ENCODE assay signal across 1 cellular context in genomic region chr16:89116341-89117238, GRCh38.
TF ChIP-seq lines count a peak whose summit lies in the region.

No MANE protein-coding gene starts in this region.

TF ChIP-seq in H1, 55 proteins besides CTCF, POLR2A, EP300 and RAD21:
- no peak for TF ChIP-seq SIRT6 (IDR thresholded peaks at IDR 0.05; ENCODE audit: low read length)
- TF ChIP-seq KDM5A (IDR thresholded peaks at IDR 0.05; ENCODE audit: low read length), result no peak
- no peak for TF ChIP-seq CBX8 (IDR thresholded peaks at IDR 0.05; ENCODE audit: borderline replicate concordance, low read depth, low read length)
- no peak for TF ChIP-seq POLR2AphosphoS5 (IDR thresholded peaks at IDR 0.05; ENCODE audit: low read depth, low read length)
- no peak for TF ChIP-seq POU5F1 (IDR thresholded peaks at IDR 0.05; ENCODE audit: low read depth, low read length)
- TF ChIP-seq RBBP5 (IDR thresholded peaks at IDR 0.05; ENCODE audit: borderline replicate concordance, low read depth, low read length), result no peak
- TF ChIP-seq KDM4A (IDR thresholded peaks at IDR 0.05; ENCODE audit: low read depth, low read length, severe bottlenecking), result no peak
- TF ChIP-seq HDAC6 (IDR thresholded peaks at IDR 0.05; ENCODE audit: low read depth, low read length), result no peak
- no peak for TF ChIP-seq E2F6 (IDR thresholded peaks at IDR 0.05)
- TF ChIP-seq CHD1 (IDR thresholded peaks at IDR 0.05; ENCODE audit: low read depth, low read length), result no peak
